ENCODE assay signal across 7 cellular contexts in the genomic region with DNA sequence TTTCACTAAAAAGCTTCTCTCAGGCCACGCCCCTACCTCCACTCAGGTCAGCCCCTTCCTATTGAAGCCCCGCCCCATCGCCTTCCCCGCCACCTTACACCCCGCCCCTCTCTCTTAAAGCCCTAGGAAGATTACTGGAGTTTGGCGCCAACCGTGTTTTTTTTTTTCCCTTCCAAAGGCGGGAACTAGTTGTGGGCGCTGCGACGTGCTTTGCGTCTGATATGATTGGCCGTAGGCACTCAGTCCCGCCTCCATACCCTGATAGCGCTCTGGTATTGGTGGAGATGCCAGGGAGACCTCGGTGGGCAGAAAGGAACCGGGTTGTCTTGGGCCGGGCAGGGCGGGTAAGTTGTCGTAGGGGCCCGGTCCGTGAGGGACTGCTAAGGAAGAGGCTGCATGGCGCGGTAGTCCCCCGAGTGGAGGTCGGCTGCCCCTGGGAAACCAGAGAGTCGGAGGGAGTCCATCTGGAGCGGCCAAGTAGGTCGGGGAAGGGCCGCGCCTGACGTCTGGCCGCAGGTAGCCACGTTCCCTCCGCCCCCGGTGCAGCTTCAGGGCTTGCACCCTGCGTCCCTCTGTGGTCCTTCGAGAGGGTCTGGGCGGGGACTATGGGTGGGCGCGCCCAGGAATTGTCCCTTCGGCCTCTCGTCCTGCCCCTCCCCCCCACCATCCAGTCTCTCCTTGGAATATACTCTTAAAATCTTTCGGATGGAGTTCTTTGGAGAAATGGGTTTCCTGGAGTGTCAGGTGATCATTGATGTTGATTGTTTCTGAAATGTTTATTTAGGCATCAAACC.
A peak's percentile ranks its signal among the peaks of the same experiment; 100 is the strongest.
DNase-seq lines count a peak whose midpoint lies in the region; ATAC-seq, FAIRE-seq and TF ChIP-seq lines count a peak whose summit lies in the region.

A gene (plus strand): TSS at position 290 of the 794 bp plus-strand sequence.

- peak within 1 kb of the TSS; percentile 95 for H3K4me3 ChIP-seq in retinal pigment epithelial cell (ENCODE audit: low read length)

- FAIRE-seq in GM18507 (lab: Jason Lieb, UNC): peak; percentile 100

- DNase-seq in GM18507 (ENCODE audit: extremely low spot score, insufficient read length, low read depth): peak; percentile 92
- peak; percentile 98 for DNase-seq in NCI-H2029 treated with DMSO at 0.1 percent for 48 hours (lab: John Stamatoyannopoulos, UW)
- peak; percentile 89 for DNase-seq in T-helper 9 cell
- peak; percentile 99 for DNase-seq in astrocyte of the hippocampus (ENCODE audit: low read depth, low spot score)
- peak; percentile 86 to 95 for DNase-seq in hippocampal formation (lab: John Stamatoyannopoulos, UW)
- peak; percentile 97 for DNase-seq in retinal pigment epithelial cell (ENCODE audit: low read depth)

- no peak for TF ChIP-seq CTCF in retinal pigment epithelial cell (conservative IDR thresholded peaks at IDR 0.05; ENCODE audit: low read depth, low read length)

- peak; percentile 97 for ATAC-seq in HG02981 (IDR thresholded peaks at IDR 0.05; ENCODE audit: unreplicated experiment)

Comparison
In these comparisons a context has a peak if more than half of its experiments do, and no peak if none do; other contexts are left out.
1. Peak in every context shown above with its lines: DNase-seq, ATAC-seq and H3K4me3 ChIP-seq.